ENCODE assay signal across 32 cellular contexts in genomic region chr7:25732771-25733217, GRCh38.
DNase-seq lines count a peak whose midpoint lies in the region; FAIRE-seq and TF ChIP-seq lines count a peak whose summit lies in the region.
"Had no signal": no experiment of that assay in that cellular context is flagged by ENCODE, and none has a peak within 500 bp of the region (broad histone marks: within the 10 kb centered on the region; RNA-seq: fewer than 3 reads in every experiment).

No MANE protein-coding gene starts in this region.

- H3K23me2 ChIP-seq in H1 (ENCODE audit: low read depth, low read length), result no peaks in the 10 kb centered on the region

- no peak overlapping the region for H3K23ac ChIP-seq in H1 (ENCODE audit: insufficient read length)

- H3K27ac Mint-ChIP-seq in neural crest cell (ENCODE audit: unreplicated experiment), result no peak overlapping the region
- H3K27ac Mint-ChIP-seq: activated naive CD8-positive, alpha-beta T cell treated with anti-CD3 and anti-CD28 coated beads, Interleukin-2, amount 10 ng/mL, durations not matched to agents 7 days and 5 days; naive thymus-derived CD8-positive, alpha-beta T cell; T-helper 2 cell treated with Interferon-gamma antibody and Interleukin-4, amounts not matched to agents 5 μg/mL and 100 μg/mL, for 36 hours had no signal

- H3K18ac ChIP-seq in H1 (ENCODE audit: extremely low read depth, low read length), result peak overlapping the region; percentile 33; the same call in 1 of the 2 replicates

- H4K20me1 ChIP-seq in H1 (replicated peaks in 1 of 2; ENCODE audit: control insufficient read depth in 1 of 2, insufficient read depth in 2 of 2, low read length in 2 of 2), result no peaks in the 10 kb centered on the region

- H3K4me3 ChIP-seq in H7 (ENCODE audit: insufficient read depth, low read depth, low read length) (0 out of 2 replicates have a peak overlapping the region, but pooled peaks have one; percentile 2), H1 (ENCODE audit: extremely low read depth in 1 of 4, insufficient read depth in 2 of 4, low read depth in 3 of 4, low read length in 4 of 4) (peak overlapping the region in 1 of 4 experiments; percentile 20; a peak in 1 of 8 replicates)
- H3K4me3 ChIP-seq: ascending aorta, cardiac muscle cell, smooth muscle cell, transverse colon had no signal

- 0 out of 2 replicates have a peak overlapping the region, but pooled peaks have one; percentile 11 for H2BK20ac ChIP-seq in H1 (ENCODE audit: low read length)

- H4K91ac ChIP-seq in H1 (replicated peaks; ENCODE audit: insufficient read length, low read length), result no peak overlapping the region

- H3K4ac ChIP-seq in H1 (replicated peaks; ENCODE audit: insufficient read length, low read depth, low read length), result no peak overlapping the region

- CTCF ChIA-PET in H1 (lab: Charles Lee; ENCODE audit: partially characterized antibody), result interaction anchor here (0.9 to 1.7 kb wide), 7 partner anchors 10 to 118 kb away, joined by 3 to 7 read pairs (median 3); no protein-coding TSS in a partner anchor

- DNase-seq in H7, result peak; percentile 26
- DNase-seq in NCI-H748 (lab: John Stamatoyannopoulos, UW; ENCODE audit: unreplicated experiment), result peak; percentile 95
- DNase-seq in H1 (ENCODE audit: low read depth in 1 of 2, low spot score in 2 of 2), result peak; percentile 33 to 67
- DNase-seq in neural crest cell (ENCODE audit: low read depth, low spot score), result peak; percentile 34
- DNase-seq in activated effector memory CD4-positive, alpha-beta T cell treated with anti-CD3 and anti-CD28 coated beads, Interleukin-2, amount 50 U/mL, for 16 hours, result no peak
- DNase-seq in GM19238 (ENCODE audit: insufficient read length, low spot score), result no peak
- no peak for DNase-seq in stimulated activated CD8-positive, alpha-beta memory T cell treated with anti-CD3 and anti-CD28 coated beads, Interleukin-4, amount 100 ng/mL, for 48 hours
- DNase-seq in NCI-H1436 treated with DMSO at 0.1 percent for 48 hours (lab: John Stamatoyannopoulos, UW), result no peak
- DNase-seq: ACHN; activated CD4-positive, alpha-beta T cell treated with anti-CD3 and anti-CD28 coated beads for 48 hours; activated CD8-positive, alpha-beta memory T cell treated with anti-CD3 and anti-CD28 coated beads for 24 hours; activated effector memory CD4-positive, alpha-beta T cell treated with Interleukin-2 at 50 U/mL for 16 hours; activated naive CD8-positive, alpha-beta T cell treated with anti-CD3 and anti-CD28 coated beads, Interleukin-2, amount 10 ng/mL, durations not matched to agents 7 days and 5 days; BE2C; GF-D8; kidney; naive thymus-derived CD8-positive, alpha-beta T cell; NCI-H1092 treated with DMSO at 0.1 percent for 48 hours; NCI-H1930; NCI-H2227 treated with DMSO at 0.1 percent for 48 hours; PC-3; Right ventricle myocardium superior; stimulated activated CD4-positive, alpha-beta T cell treated with anti-CD3 and anti-CD28 coated beads, Interleukin-1b, Interleukin-23, amount 100 ng/mL, for 48 hours; transverse colon had no signal

- no peaks in the 10 kb centered on the region for H3K27me3 Mint-ChIP-seq in neural crest cell (ENCODE audit: low read depth)

- peaks cover 0 to 10% (median 1%) of the 10 kb centered on the region in 4 experiments; a peak in 2 of 7 replicates for H3K4me1 ChIP-seq in H1 (replicated peaks in 1 of 4; ENCODE audit: control insufficient read depth in 3 of 4, insufficient read depth in 4 of 4, low read length in 3 of 4)
- H3K4me1 ChIP-seq: BE2C had no signal

- no peaks in the 10 kb centered on the region; the same call in 1 of the 2 replicates for H3K27me3 ChIP-seq in H7 (ENCODE audit: control insufficient read depth, insufficient read depth, low read length)
- no peaks in the 10 kb centered on the region; a peak in 1 of 7 replicates for H3K27me3 ChIP-seq in H1 (replicated peaks in 1 of 4; ENCODE audit: control insufficient read depth in 3 of 4, extremely low read depth in 1 of 4, insufficient read depth in 3 of 4, low read length in 3 of 4)
- H3K27me3 ChIP-seq: ascending aorta, BE2C, cardiac muscle cell, transverse colon had no signal

- POLR2A ChIA-PET in H1 (lab: Charles Lee; ENCODE audit: partially characterized antibody), result interaction anchor here (1.7 kb wide), 1 partner anchor 12 kb away, joined by 5 read pairs; no protein-coding TSS in a partner anchor

- H2BK15ac ChIP-seq in H1 (ENCODE audit: low read length), result no peak overlapping the region

- H3K9me3 ChIP-seq in H1 (ENCODE audit: insufficient read depth in 2 of 2, low read depth in 1 of 2, low read length in 1 of 2), result no peaks in the 10 kb centered on the region
- H3K9me3 ChIP-seq: ascending aorta, BE2C, transverse colon had no signal

- H3K27ac ChIP-seq in H1 (ENCODE audit: low read depth, low read length), result no peak overlapping the region
- H3K27ac ChIP-seq: cardiac muscle cell, HL-60 had no signal

- no peak overlapping the region for H2AK5ac ChIP-seq in H1 (ENCODE audit: low read depth, low read length)

- no peaks in the 10 kb centered on the region for H3K36me3 Mint-ChIP-seq in neural crest cell (ENCODE audit: low read depth)
- H3K36me3 Mint-ChIP-seq: activated naive CD8-positive, alpha-beta T cell treated with anti-CD3 and anti-CD28 coated beads, Interleukin-2, amount 10 ng/mL, durations not matched to agents 7 days and 5 days; naive thymus-derived CD8-positive, alpha-beta T cell had no signal

- no peak for TF ChIP-seq CTCF in H1 (IDR thresholded peaks at IDR 0.05; ENCODE audit: control extremely low read depth in 1 of 3, insufficient read depth in 1 of 3, low read depth in 1 of 3, low read length in 3 of 3)
- no peak for TF ChIP-seq CTCF in neural crest cell (conservative IDR thresholded peaks at IDR 0.05)

- no peak overlapping the region for H3K9ac ChIP-seq in H1 (replicated peaks in 1 of 4; ENCODE audit: extremely low read depth in 1 of 4, low read depth in 3 of 4, low read length in 3 of 4)

- no peak overlapping the region for H3K4me3 Mint-ChIP-seq in neural crest cell
- H3K4me3 Mint-ChIP-seq: activated naive CD8-positive, alpha-beta T cell treated with anti-CD3 and anti-CD28 coated beads, Interleukin-2, amount 10 ng/mL, durations not matched to agents 7 days and 5 days; naive thymus-derived CD8-positive, alpha-beta T cell; T-helper 2 cell treated with Interferon-gamma antibody and Interleukin-4, amounts not matched to agents 5 μg/mL and 100 μg/mL, for 36 hours had no signal

- H3K14ac ChIP-seq in H1 (ENCODE audit: insufficient read length), result no peak overlapping the region

- H4K5ac ChIP-seq in H1 (ENCODE audit: insufficient read length, low read depth, low read length), result peak overlapping the region; percentile 23

- TF ChIP-seq POLR2A in H1 (IDR thresholded peaks at IDR 0.05; ENCODE audit: control extremely low read depth in 1 of 2, low read depth in 2 of 2, low read length in 2 of 2), result no peak

- H3K56ac ChIP-seq in H1 (replicated peaks; ENCODE audit: insufficient read length, low read depth, low read length), result no peak overlapping the region

- no peaks in the 10 kb centered on the region for H3K79me1 ChIP-seq in H1 (ENCODE audit: low read depth, low read length)

- no peak overlapping the region for H2BK5ac ChIP-seq in H1 (ENCODE audit: low read depth, low read length)

- H3K4me1 Mint-ChIP-seq in neural crest cell, result peaks cover 40% of the 10 kb centered on the region
- H3K4me1 Mint-ChIP-seq: activated naive CD8-positive, alpha-beta T cell treated with anti-CD3 and anti-CD28 coated beads, Interleukin-2, amount 10 ng/mL, durations not matched to agents 7 days and 5 days; naive thymus-derived CD8-positive, alpha-beta T cell had no signal

- H3K4me2 ChIP-seq in H1 (ENCODE audit: insufficient read depth in 1 of 2, low read depth in 2 of 2, low read length in 2 of 2), result peak overlapping the region in 1 of 2 experiments; percentile 14; a peak in 1 of 4 replicates
- H3K4me2 ChIP-seq: smooth muscle cell had no signal

- no peaks in the 10 kb centered on the region for H3K79me2 ChIP-seq in H1 (ENCODE audit: control insufficient read depth in 1 of 2, insufficient read depth in 2 of 2, low read length in 2 of 2)

- no peak overlapping the region for H2BK120ac ChIP-seq in H1 (replicated peaks; ENCODE audit: low read depth, low read length)

- peak; percentile 48 for FAIRE-seq in H1 (lab: Jason Lieb, UNC)
- FAIRE-seq: endometrium, frontal cortex, GM19239, kidney had no signal

- no peaks in the 10 kb centered on the region for H3K36me3 ChIP-seq in H7 (replicated peaks; ENCODE audit: control insufficient read depth, insufficient read depth, low read length)
- no peaks in the 10 kb centered on the region for H3K36me3 ChIP-seq in H1 (ENCODE audit: control insufficient read depth in 2 of 4, insufficient read depth in 4 of 4, low read length in 3 of 4)
- H3K36me3 ChIP-seq: ascending aorta, BE2C, cardiac muscle cell, transverse colon had no signal

- H2BK12ac ChIP-seq in H1 (ENCODE audit: low read depth, low read length), result no peak overlapping the region

- WGBS in H1 (ENCODE audit: extremely low coverage in 1 of 2, insufficient coverage in 1 of 2, insufficient read length in 1 of 2, insufficient replicate concordance in 2 of 2, low coverage in 1 of 2, low lambda C conversion rate in 2 of 2, missing lambda C conversion rate in 1 of 2), 2 experiments, result 60% methylated on average over 12 of the region's 12 CpGs; no CpG with 5 or more reads in 1 of the 2 experiments

- H3K9me3 Mint-ChIP-seq in neural crest cell, result peaks cover 3% of the 10 kb centered on the region
- H3K9me3 Mint-ChIP-seq: activated naive CD8-positive, alpha-beta T cell treated with anti-CD3 and anti-CD28 coated beads, Interleukin-2, amount 10 ng/mL, durations not matched to agents 7 days and 5 days; naive thymus-derived CD8-positive, alpha-beta T cell; T-helper 2 cell treated with Interferon-gamma antibody and Interleukin-4, amounts not matched to agents 5 μg/mL and 100 μg/mL, for 36 hours had no signal

- TF ChIP-seq RAD21 in H1 (IDR thresholded peaks at IDR 0.05 in 1 of 2, conservative IDR thresholded peaks at IDR 0.05 in 1 of 2; ENCODE audit: low read depth in 2 of 2, low read length in 2 of 2), result no peak

- H4K8ac ChIP-seq in H1 (ENCODE audit: extremely low read depth, insufficient read depth, low read length), result peak overlapping the region; percentile 62; the same call in 1 of the 2 replicates

- no peak overlapping the region for H2AFZ ChIP-seq in H1 (ENCODE audit: low read length)

- TF ChIP-seq EP300 in H1 (IDR thresholded peaks at IDR 0.05; ENCODE audit: borderline replicate concordance in 1 of 2, low read depth in 2 of 2, low read length in 2 of 2), result peak in 1 of 2 experiments; percentile 54; a peak in 1 of 3 replicates

TF ChIP-seq in H1, 55 proteins besides CTCF, POLR2A, EP300 and RAD21 (continues in another document):
- no peak for TF ChIP-seq CEBPB (IDR thresholded peaks at IDR 0.05; ENCODE audit: low read depth, low read length)
- TF ChIP-seq KDM4A (IDR thresholded peaks at IDR 0.05; ENCODE audit: low read depth, low read length, severe bottlenecking), result no peak

Comparison
In these comparisons a context has a peak if more than half of its experiments do, and no peak if none do; other contexts are left out.
1. DNase-seq: peak in H7 (single experiment), NCI-H748 (single experiment), H1 (2 of 2) and neural crest cell (single experiment); none in activated effector memory CD4-positive, alpha-beta T cell treated with anti-CD3 and anti-CD28 coated beads, Interleukin-2, amount 50 U/mL, for 16 hours (single experiment), GM19238 (single experiment), stimulated activated CD8-positive, alpha-beta memory T cell treated with anti-CD3 and anti-CD28 coated beads, Interleukin-4, amount 100 ng/mL, for 48 hours (single experiment) and NCI-H1436 treated with DMSO at 0.1 percent for 48 hours (single experiment).